In the genomic region with DNA sequence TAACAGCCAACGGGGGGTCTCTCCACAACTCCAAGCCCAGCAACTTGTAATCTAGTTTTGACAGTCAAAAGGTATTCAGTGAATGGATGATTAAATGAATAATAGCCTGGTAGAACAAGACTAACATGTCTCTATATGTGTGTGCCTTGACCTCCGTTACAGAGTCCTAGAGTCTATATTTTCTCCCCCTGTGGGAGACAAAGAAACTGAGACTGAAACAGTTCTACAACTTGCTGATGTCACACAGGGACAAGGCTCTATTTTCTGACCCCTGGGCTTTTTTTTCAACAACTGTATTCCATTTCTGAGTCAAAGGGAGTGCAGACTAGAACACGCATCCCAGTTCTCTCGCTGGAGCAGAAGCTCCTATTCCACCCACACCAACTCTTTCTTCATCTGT, we compare ENCODE assay signal across 12 cellular contexts.
DNase-seq lines count a peak whose midpoint lies in the region; ATAC-seq and TF ChIP-seq lines count a peak whose summit lies in the region.
"Had no signal": no experiment of that assay in that cellular context is flagged by ENCODE, and none has a peak within 500 bp of the region (broad histone marks: within the 10 kb centered on the region; RNA-seq: fewer than 3 reads in every experiment).

No MANE protein-coding gene starts in this region.

- no peaks in the 10 kb centered on the region for H3K36me3 Mint-ChIP-seq in endothelial cell (ENCODE audit: low read depth, unreplicated experiment)
- peaks cover 7% of the 10 kb centered on the region for H3K36me3 Mint-ChIP-seq in osteocyte (ENCODE audit: unreplicated experiment)
- H3K36me3 Mint-ChIP-seq in activated CD4-positive, alpha-beta memory T cell treated with anti-CD3 and anti-CD28 coated beads, Interleukin-2, amount 10 ng/mL, durations not matched to agents 7 days and 5 days (ENCODE audit: low read depth), result no peaks in the 10 kb centered on the region

- no peaks in the 10 kb centered on the region for H3K4me1 ChIP-seq in ascending aorta
- H3K4me1 ChIP-seq: pancreas had no signal

- H3K4me3 Mint-ChIP-seq in endothelial cell (ENCODE audit: unreplicated experiment) (no peak overlapping the region), osteocyte (ENCODE audit: unreplicated experiment) (no peak overlapping the region)
- no peak overlapping the region for H3K4me3 Mint-ChIP-seq in activated CD4-positive, alpha-beta memory T cell treated with anti-CD3 and anti-CD28 coated beads, Interleukin-2, amount 10 ng/mL, durations not matched to agents 7 days and 5 days

- CTCF ChIA-PET in activated CD4-positive, alpha-beta memory T cell treated with anti-CD3 and anti-CD28 coated beads, Interleukin-2, amount 10 ng/mL, durations not matched to agents 7 days and 5 days (lab: Charles Lee), result no interaction called here

- no peak for DNase-seq in endothelial cell (ENCODE audit: low spot score)
- DNase-seq in osteocyte (ENCODE audit: extremely low spot score, unreplicated experiment), result no peak
- DNase-seq in activated CD4-positive, alpha-beta memory T cell treated with anti-CD3 and anti-CD28 coated beads, Interleukin-2, amount 10 ng/mL, durations not matched to agents 7 days and 5 days, result no peak
- DNase-seq in ascending aorta (ENCODE audit: low spot score in 2 of 2), result no peak
- DNase-seq: dorsolateral prefrontal cortex, left ventricle myocardium superior, NCI-H1694 treated with DMSO at 0.1 percent for 48 hours, pancreas had no signal

- TF ChIP-seq CTCF in endothelial cell (IDR thresholded peaks at IDR 0.05; ENCODE audit: unreplicated experiment) (no peak), osteocyte (IDR thresholded peaks at IDR 0.05) (no peak), ascending aorta (IDR thresholded peaks at IDR 0.05) (no peak)

- H3K4me1 Mint-ChIP-seq in endothelial cell (ENCODE audit: unreplicated experiment), result peaks cover 58% of the 10 kb centered on the region
- H3K4me1 Mint-ChIP-seq in osteocyte (ENCODE audit: unreplicated experiment), result peaks cover 28% of the 10 kb centered on the region
- peaks cover 11% of the 10 kb centered on the region for H3K4me1 Mint-ChIP-seq in activated CD4-positive, alpha-beta memory T cell treated with anti-CD3 and anti-CD28 coated beads, Interleukin-2, amount 10 ng/mL, durations not matched to agents 7 days and 5 days

- H3K27me3 ChIP-seq in ascending aorta, result no peaks in the 10 kb centered on the region
- H3K27me3 ChIP-seq: pancreas had no signal

- H3K27ac Mint-ChIP-seq in endothelial cell (ENCODE audit: unreplicated experiment) (peak overlapping the region; percentile 31), osteocyte (ENCODE audit: unreplicated experiment) (no peak overlapping the region)
- H3K27ac Mint-ChIP-seq in activated CD4-positive, alpha-beta memory T cell treated with anti-CD3 and anti-CD28 coated beads, Interleukin-2, amount 10 ng/mL, durations not matched to agents 7 days and 5 days, result no peak overlapping the region

- POLR2A ChIA-PET in activated CD4-positive, alpha-beta memory T cell treated with anti-CD3 and anti-CD28 coated beads, Interleukin-2, amount 10 ng/mL, durations not matched to agents 7 days and 5 days (lab: Charles Lee), result no interaction called here

- intact Hi-C loops in ascending aorta (cut with DNase I), result no loop called here

- peak; percentile 63 for ATAC-seq in GM18519 (IDR thresholded peaks at IDR 0.05; ENCODE audit: low FRiP score, unreplicated experiment)
- ATAC-seq in GM21529 (IDR thresholded peaks at IDR 0.05; ENCODE audit: unreplicated experiment), result peak; percentile 67
- peak; percentile 51 for ATAC-seq in HG03108 (IDR thresholded peaks at IDR 0.05; ENCODE audit: unreplicated experiment)
- ATAC-seq: left ventricle myocardium superior, pancreas had no signal

- no peaks in the 10 kb centered on the region for H3K36me3 ChIP-seq in ascending aorta
- H3K36me3 ChIP-seq: pancreas had no signal

- H3K27ac ChIP-seq in ascending aorta, result no peak overlapping the region
- H3K27ac ChIP-seq: dorsolateral prefrontal cortex, pancreas, RWPE1 had no signal

- H3K9me3 ChIP-seq in ascending aorta, result no peaks in the 10 kb centered on the region
- H3K9me3 ChIP-seq: pancreas had no signal

- H3K9me3 Mint-ChIP-seq in endothelial cell (ENCODE audit: unreplicated experiment), result no peaks in the 10 kb centered on the region
- peaks cover 11% of the 10 kb centered on the region for H3K9me3 Mint-ChIP-seq in osteocyte (ENCODE audit: unreplicated experiment)
- peaks cover 4% of the 10 kb centered on the region for H3K9me3 Mint-ChIP-seq in activated CD4-positive, alpha-beta memory T cell treated with anti-CD3 and anti-CD28 coated beads, Interleukin-2, amount 10 ng/mL, durations not matched to agents 7 days and 5 days

- H3K4me3 ChIP-seq in ascending aorta, result no peak overlapping the region
- H3K4me3 ChIP-seq: dorsolateral prefrontal cortex, pancreas had no signal

- H3K27me3 Mint-ChIP-seq in endothelial cell (ENCODE audit: unreplicated experiment) (peaks cover 3% of the 10 kb centered on the region), osteocyte (ENCODE audit: unreplicated experiment) (peaks cover 6% of the 10 kb centered on the region)
- H3K27me3 Mint-ChIP-seq in activated CD4-positive, alpha-beta memory T cell treated with anti-CD3 and anti-CD28 coated beads, Interleukin-2, amount 10 ng/mL, durations not matched to agents 7 days and 5 days, result peaks cover 62% of the 10 kb centered on the region
